In genomic region chr1:102970496-102971078, GRCh38 we compare ENCODE assay signal across 8 cellular contexts.
A peak's percentile ranks its signal among the peaks of the same experiment; 100 is the strongest.
DNase-seq lines count a peak whose midpoint lies in the region; ATAC-seq, FAIRE-seq and TF ChIP-seq lines count a peak whose summit lies in the region.

No MANE protein-coding gene starts in this region.

- CTCF ChIA-PET in CD4-positive, alpha-beta T cell (lab: Charles Lee): no interaction called here

- no peak for TF ChIP-seq POLR2A in spleen (IDR thresholded peaks at IDR 0.05)

- H3K9me3 ChIP-seq in SJCRH30 (replicated peaks): no peaks in the 10 kb centered on the region
- H3K9me3 ChIP-seq in spleen: no peaks in the 10 kb centered on the region
- no peaks in the 10 kb centered on the region for H3K9me3 ChIP-seq in CD4-positive, alpha-beta T cell (ENCODE audit: control insufficient read depth, low read length)

- H3K9me3 Mint-ChIP-seq in CD4-positive, alpha-beta T cell: no peaks in the 10 kb centered on the region

- intact Hi-C loops in spleen (cut with DNase I; ENCODE audit: low total_unique reads): no loop called here
- intact Hi-C loops in CD4-positive, alpha-beta T cell (cut with DNase I, micrococcal nuclease): no loop called here

- H3K36me3 Mint-ChIP-seq in CD4-positive, alpha-beta T cell (ENCODE audit: low read depth): no peaks in the 10 kb centered on the region

- no peaks in the 10 kb centered on the region; the same call in 1 of the 2 replicates for H3K4me1 ChIP-seq in SJCRH30
- H3K4me1 ChIP-seq in spleen: no peaks in the 10 kb centered on the region

- POLR2A ChIA-PET in CD4-positive, alpha-beta T cell (lab: Charles Lee): no interaction called here

- WGBS in spleen, 5 donors: 59 to 67% (median 62%) methylated on average over 17 of the region's 17 CpGs

- H3K4me1 Mint-ChIP-seq in CD4-positive, alpha-beta T cell (ENCODE audit: low read depth): no peaks in the 10 kb centered on the region

- H3K27me3 ChIP-seq in SJCRH30: no peaks in the 10 kb centered on the region
- H3K27me3 ChIP-seq in spleen (replicated peaks in 1 of 7): no peaks in the 10 kb centered on the region
- H3K27me3 ChIP-seq in CD4-positive, alpha-beta T cell (ENCODE audit: control insufficient read depth, insufficient read depth, low read length): no peaks in the 10 kb centered on the region

- FAIRE-seq in D721Med (lab: Jason Lieb, UNC): no peak

- H3K4me3 ChIP-seq in SJCRH30: no peak overlapping the region
- H3K4me3 ChIP-seq in fibroblast of villous mesenchyme (ENCODE audit: low read depth, low read length): no peak overlapping the region
- H3K4me3 ChIP-seq in spleen: no peak overlapping the region

- H3K36me3 ChIP-seq in SJCRH30: no peaks in the 10 kb centered on the region
- H3K36me3 ChIP-seq in spleen: no peaks in the 10 kb centered on the region

- H3K27ac Mint-ChIP-seq in CD4-positive, alpha-beta T cell: no peak overlapping the region

- no peak for DNase-seq in D721Med (ENCODE audit: insufficient read length, low spot score)
- DNase-seq in M059J (ENCODE audit: low read depth): peak; percentile 47
- peak; percentile 27 to 73 for DNase-seq in SJCRH30
- peak; percentile 80 for DNase-seq in fibroblast of villous mesenchyme (ENCODE audit: low read depth)
- DNase-seq in spleen: no peak
- DNase-seq in CD4-positive, alpha-beta T cell: no peak

- TF ChIP-seq CTCF in D721Med (IDR thresholded peaks at IDR 0.05; ENCODE audit: insufficient read depth, missing control alignments): peak; percentile 65
- TF ChIP-seq CTCF in fibroblast of villous mesenchyme (IDR thresholded peaks at IDR 0.05; ENCODE audit: insufficient read depth, low read depth, low read length): peak; percentile 72
- peak in 8 of 11 experiments; percentile 11 to 56 (median 48) for TF ChIP-seq CTCF in spleen (IDR thresholded peaks at IDR 0.05 in 8 of 11, conservative IDR thresholded peaks at IDR 0.05 in 3 of 11)
- TF ChIP-seq CTCF in CD4-positive, alpha-beta T cell (IDR thresholded peaks at IDR 0.05): no peak

- no peaks in the 10 kb centered on the region for H3K27me3 Mint-ChIP-seq in CD4-positive, alpha-beta T cell

- H3K27ac ChIP-seq in SJCRH30 (no peak overlapping the region), spleen (no peak overlapping the region)
- H3K27ac ChIP-seq in CD4-positive, alpha-beta T cell (ENCODE audit: low read depth, low read length): no peak overlapping the region

- no peak overlapping the region for H3K4me3 Mint-ChIP-seq in CD4-positive, alpha-beta T cell

- ATAC-seq in GM21390 (IDR thresholded peaks at IDR 0.05; ENCODE audit: unreplicated experiment) (peak; percentile 65), GM21737 (IDR thresholded peaks at IDR 0.05; ENCODE audit: unreplicated experiment) (no peak)
- no peak for ATAC-seq in CD4-positive, alpha-beta T cell (ENCODE audit: poor library complexity)

Comparison
In these comparisons a context has a peak if more than half of its experiments do, and no peak if none do; other contexts are left out.
1. DNase-seq: peak in M059J (single experiment), SJCRH30 (2 of 2) and fibroblast of villous mesenchyme (single experiment); none in D721Med (single experiment), spleen (single experiment) and CD4-positive, alpha-beta T cell (0 of 10).